In genomic region chr3:141913150-141913811, GRCh38 we compare ENCODE assay signal across 8 cellular contexts. TPM values are rescaled to one million over a fixed set of nuclear protein-coding genes. Genes with fewer than 3 reads are reported as not detected.
DNase-seq lines count a peak whose midpoint lies in the region; ATAC-seq, FAIRE-seq and TF ChIP-seq lines count a peak whose summit lies in the region.

No MANE protein-coding gene starts in this region.

- no peaks in the 10 kb centered on the region for H4K20me1 ChIP-seq in K562 (replicated peaks; ENCODE audit: control insufficient read depth, insufficient read depth, low read length)
- H4K20me1 ChIP-seq in keratinocyte (ENCODE audit: control insufficient read depth, extremely low read depth, insufficient read depth, low read length) = no peaks in the 10 kb centered on the region

- TF ChIP-seq POLR2A in GM12891 (IDR thresholded peaks at IDR 0.05; ENCODE audit: low read depth, low read length) (no peak), K562 (conservative IDR thresholded peaks at IDR 0.05) (no peak)

- TF ChIP-seq RAD21 in K562 (CRISPR knock-in tag; conservative IDR thresholded peaks at IDR 0.05 in 1 of 2, IDR thresholded peaks at IDR 0.05 in 1 of 2) = peak; percentile 51 to 81

- no peak for TF ChIP-seq EP300 in K562 (IDR thresholded peaks at IDR 0.05; ENCODE audit: low read length)

- H3K4me2 ChIP-seq in K562 (ENCODE audit: insufficient read depth, low read length) (no peak overlapping the region), keratinocyte (ENCODE audit: control insufficient read depth, extremely low read depth, insufficient read depth, low read depth, low read length) (no peak overlapping the region)

- peaks cover 88% of the 10 kb centered on the region for H3K36me3 ChIP-seq in K562 (ENCODE audit: control insufficient read depth, insufficient read depth, low read length)
- peaks cover 22 to 56% of the 10 kb centered on the region in 2 experiments for H3K36me3 ChIP-seq in keratinocyte (ENCODE audit: control insufficient read depth in 2 of 2, extremely low read depth in 1 of 2, insufficient read depth in 2 of 2, low read length in 2 of 2)

- DNase-seq in AG04450 (ENCODE audit: low read depth, low spot score) (no peak), GM12891 (ENCODE audit: insufficient read length, low spot score) (no peak), KG1 (lab: John Stamatoyannopoulos, UW) (peak; percentile 39), SK-MEL-5 (ENCODE audit: low read depth, low spot score) (peak; percentile 85), K562 (ENCODE audit: extremely low read depth in 1 of 4, low spot score in 3 of 4) (peak; percentile 50 to 72 (median 54)), keratinocyte (ENCODE audit: low read depth, low spot score) (no peak), cortex of kidney (lab: John Stamatoyannopoulos, UW) (no peak)
- DNase-seq in stimulated activated CD8-positive, alpha-beta memory T cell treated with anti-CD3 and anti-CD28 coated beads, Interleukin-4, amount 100 ng/mL, for 48 hours = peak; percentile 50

- dilution Hi-C loops in keratinocyte (cut with MboI; ENCODE audit: extremely low pct_ligation_motif_present, low sequenced_read_pairs) = no loop called here

- intact Hi-C loops in K562 (cut with micrococcal nuclease) = loop anchor here (1.0 to 10.0 kb wide), 3 partner anchors 36 to 338 kb away; partner anchors contain the start of genes ATP1B3 and RNF7

- H3K9ac ChIP-seq in K562 (ENCODE audit: insufficient read depth in 1 of 2, low read depth in 2 of 2, low read length in 2 of 2) (no peak overlapping the region), keratinocyte (ENCODE audit: control insufficient read depth, extremely low read depth, insufficient read depth, low read length) (no peak overlapping the region)

- H3K27ac ChIP-seq in AG04450 (ENCODE audit: low read depth, low read length) (no peak overlapping the region), K562 (ENCODE audit: extremely low read depth, low read depth, low read length) (no peak overlapping the region), keratinocyte (ENCODE audit: control insufficient read depth, insufficient read depth, low read length) (no peak overlapping the region)

- H3K4me1 ChIP-seq in K562 (replicated peaks in 1 of 2; ENCODE audit: control insufficient read depth in 2 of 2, insufficient read depth in 2 of 2, low read length in 2 of 2) = no peaks in the 10 kb centered on the region
- no peaks in the 10 kb centered on the region for H3K4me1 ChIP-seq in keratinocyte (ENCODE audit: control insufficient read depth, extremely low read depth, insufficient read depth, low read length)

- CTCF ChIA-PET in AG04450 (lab: Charles Lee) (interaction anchor here (0.5 to 3.5 kb wide), 30 partner anchors 11 to 954 kb away, joined by 3 to 41 read pairs (median 4); partner anchors contain the start of genes ATP1B3 and RNF7), K562 (lab: Yijun Ruan, JAX; ENCODE audit: low intra/inter-chr PET ratio) (interaction anchor here (0.6 to 0.8 kb wide), 2 partner anchors 267 to 454 kb away, joined by 3 read pairs; no protein-coding TSS in a partner anchor)

- no peak overlapping the region for H2AFZ ChIP-seq in K562 (ENCODE audit: low read depth, low read length)
- no peak overlapping the region for H2AFZ ChIP-seq in keratinocyte (ENCODE audit: control insufficient read depth, low read length)

- H3K79me2 ChIP-seq in K562 (ENCODE audit: control insufficient read depth, insufficient read depth, low read length) = no peaks in the 10 kb centered on the region
- peaks cover 2% of the 10 kb centered on the region for H3K79me2 ChIP-seq in keratinocyte (ENCODE audit: control insufficient read depth, insufficient read depth, low read length)

- in situ Hi-C loops in SK-MEL-5 (cut with HindIII; ENCODE audit: low pct_unique_long_range_greater_than_20kb, low sequenced_read_pairs) = no loop called here
- in situ Hi-C loops in K562 (cut with MboI) = no loop called here

- H3K9me3 ChIP-seq in AG04450 (ENCODE audit: control insufficient read depth, insufficient read depth, low read length) = no peaks in the 10 kb centered on the region
- H3K9me3 ChIP-seq in K562 (replicated peaks; ENCODE audit: control insufficient read depth, insufficient read depth, low read depth, low read length) = peaks cover 4% of the 10 kb centered on the region; the same call in 1 of the 2 replicates
- H3K9me3 ChIP-seq in keratinocyte (ENCODE audit: control insufficient read depth, low read depth, low read length) = no peaks in the 10 kb centered on the region

- peak; percentile 82 for ATAC-seq in K562

- POLR2A ChIA-PET in AG04450 (lab: Yijun Ruan, JAX) (interaction anchor here (0.7 kb wide), 1 partner anchor 36 kb away, joined by 3 read pairs; no protein-coding TSS in a partner anchor), K562 (lab: Yijun Ruan, JAX) (interaction anchor here (0.6 to 2.1 kb wide), 4 partner anchors 9 to 179 kb away, joined by 3 to 5 read pairs (median 4); no protein-coding TSS in a partner anchor)

- no TSS peak for BruUV-seq in K562 (replicated peaks; lab: Mats Ljungman, UMichigan)

- peak; percentile 70 for TF ChIP-seq CTCF in AG04450 (IDR thresholded peaks at IDR 0.05; ENCODE audit: low read depth, low read length)
- TF ChIP-seq CTCF in K562 (IDR thresholded peaks at IDR 0.05 in 2 of 3, conservative IDR thresholded peaks at IDR 0.05 in 1 of 3; ENCODE audit: insufficient read depth in 2 of 3, low read depth in 1 of 3, low read length in 3 of 3) = peak; percentile 49 to 67 (median 62)
- TF ChIP-seq CTCF in keratinocyte (optimal IDR thresholded peaks at IDR 0.05 in 1 of 3, IDR thresholded peaks at IDR 0.05 in 1 of 3, conservative IDR thresholded peaks at IDR 0.05 in 1 of 3; ENCODE audit: extremely low read depth in 1 of 3, insufficient read depth in 2 of 3, low read length in 3 of 3) = peak; percentile 41 to 68 (median 57)

- H3K27me3 ChIP-seq in AG04450 (ENCODE audit: control insufficient read depth, insufficient read depth, low read length) (no peaks in the 10 kb centered on the region), K562 (ENCODE audit: control insufficient read depth in 2 of 2, insufficient read depth in 2 of 2, low read length in 2 of 2) (no peaks in the 10 kb centered on the region), keratinocyte (ENCODE audit: control insufficient read depth, extremely low read depth, insufficient read depth, low read length) (no peaks in the 10 kb centered on the region)

- 82% methylated on average over 1 of the region's 1 CpG for WGBS in K562 (ENCODE audit: insufficient coverage, low coverage, missing lambda C conversion rate)

- no peak overlapping the region for H3K4me3 ChIP-seq in AG04450 (ENCODE audit: low read depth, low read length)
- H3K4me3 ChIP-seq in K562 = no peak overlapping the region
- no peak overlapping the region for H3K4me3 ChIP-seq in keratinocyte (ENCODE audit: control insufficient read depth in 2 of 3, extremely low read depth in 1 of 3, insufficient read depth in 2 of 3, low read depth in 1 of 3, low read length in 3 of 3)

- no peaks in the 10 kb centered on the region for H3K9me1 ChIP-seq in K562 (ENCODE audit: control insufficient read depth, insufficient read depth, low read length)
- H3K9me1 ChIP-seq in keratinocyte (ENCODE audit: control insufficient read depth, extremely low read depth, insufficient read depth, low read length) = no peaks in the 10 kb centered on the region

- FAIRE-seq in GM12891 (lab: Jason Lieb, UNC) (peak; percentile 86), K562 (lab: Jason Lieb, UNC) (peak; percentile 60), keratinocyte (lab: Jason Lieb, UNC) (peak; percentile 9)

TF ChIP-seq in GM12891, 5 proteins besides CTCF, POLR2A, EP300 and RAD21 (continues in another document):
- no peak for TF ChIP-seq PAX5 (IDR thresholded peaks at IDR 0.05; ENCODE audit: insufficient read depth, low read length, severe bottlenecking)
- TF ChIP-seq POU2F2 (IDR thresholded peaks at IDR 0.05; ENCODE audit: low read depth, low read length) = no peak
- no peak for TF ChIP-seq TAF1 (IDR thresholded peaks at IDR 0.05; ENCODE audit: low read depth, low read length)

TF ChIP-seq in K562, 482 proteins besides CTCF, POLR2A, EP300 and RAD21 (continues in another document):
- TF ChIP-seq TCF7 (IDR thresholded peaks at IDR 0.05; ENCODE audit: borderline replicate concordance) (no peak), ZNF175 (CRISPR knock-in tag; IDR thresholded peaks at IDR 0.05; ENCODE audit: low read depth) (no peak), ZNF644 (tag; IDR thresholded peaks at IDR 0.05; ENCODE audit: low read depth) (no peak)

RNA-seq across cellular contexts. Expression of gene ATP1B3, which starts 36.8 kb away (rescaled TPM):
- polyA plus RNA-seq in AG04450 (2011; rRNA removed) (139 and 199 TPM in 2 replicates), K562 (2011; rRNA removed) (166 and 168 TPM in 2 replicates), K562 (2014; fragmentation: Illumina TruSeq; extraction: Trizol) (153 and 179 TPM in 2 replicates), K562 (2014; fragmentation: Nextera tagmentation; extraction: Ambion mirVana) (10 to 100 TPM; 81.6 to 95.3 TPM), K562 (2014; rRNA removed) (107 and 123 TPM in 2 replicates), keratinocyte (231 to 345 TPM (median 308 TPM) in 3 replicates)
- 62.8 and 103 TPM in 2 replicates for polyA minus RNA-seq in AG04450 (2011; rRNA and poly(A)+ RNA removed)
- 72.8 TPM for polyA plus RNA-seq in GM12891 (2012; ENCODE audit: low read depth, missing spikeins)
- 80.7 and 81.6 TPM in 2 replicates for total RNA-seq in SK-MEL-5 (2014; rRNA removed; shearing (Covaris generic))
- polyA plus RNA-seq in SK-MEL-5 (2015; cell fraction: cytosol; rRNA removed) = 184 and 218 TPM in 2 replicates
- 72.3 and 88.0 TPM in 2 replicates for polyA plus RNA-seq in SK-MEL-5 (2015; cell fraction: nucleus; rRNA removed)
- total RNA-seq in K562 (2011; cell fraction: chromatin; rRNA removed; ENCODE audit: low replicate concordance) = 155 and 386 TPM in 2 replicates
- total RNA-seq in K562 (2011; cell fraction: nucleolus; rRNA removed) = 130 and 132 TPM in 2 replicates
- total RNA-seq in K562 (2011; cell fraction: nucleoplasm; rRNA removed) = 338 and 395 TPM in 2 replicates
- total RNA-seq in K562 (2014; rRNA removed) (48.3 and 68.9 TPM in 2 replicates), K562 (2014; rRNA removed; fragmentation: Illumina TruSeq; extraction: Trizol) (181 and 192 TPM in 2 replicates), K562 (2015; rRNA removed; fragmentation: Illumina TruSeq; extraction: Trizol) (109 and 113 TPM in 2 replicates), K562 (2021) (201 and 202 TPM in 2 replicates)
- polyA plus RNA-seq in K562 (2011; cell fraction: cytosol; rRNA removed) = 60.8 and 184 TPM in 2 replicates
- 54.2 and 111 TPM in 2 replicates for polyA plus RNA-seq in K562 (2011; cell fraction: nucleus; rRNA removed)
- polyA plus RNA-seq in K562 (2012) = 169 and 188 TPM in 2 replicates
- 226 and 248 TPM in 2 replicates for polyA minus RNA-seq in K562 (2011; rRNA and poly(A)+ RNA removed)
- 62.8 and 80.9 TPM in 2 replicates for polyA minus RNA-seq in K562 (2011; cell fraction: cytosol; rRNA and poly(A)+ RNA removed)
- 22.8 and 33.3 TPM in 2 replicates for polyA minus RNA-seq in K562 (2011; cell fraction: nucleus; rRNA and poly(A)+ RNA removed)
- 171 TPM for polyA plus RNA-seq in keratinocyte (2011; ENCODE audit: low read depth)
- 226 and 445 TPM in 2 replicates for polyA plus RNA-seq in keratinocyte (2011; cell fraction: cytosol; rRNA removed)
- 446 and 608 TPM in 2 replicates for polyA plus RNA-seq in keratinocyte (2011; cell fraction: nucleus; rRNA removed)
- polyA plus RNA-seq in keratinocyte (2012; ENCODE audit: low replicate concordance) = 221 and 278 TPM in 2 replicates
- polyA minus RNA-seq in keratinocyte = 67.4 to 328 TPM (median 134 TPM) in 3 replicates
- polyA minus RNA-seq in keratinocyte (2011; cell fraction: cytosol; rRNA and poly(A)+ RNA removed) = 123 TPM
- 89.8 and 171 TPM in 2 replicates for polyA minus RNA-seq in keratinocyte (2011; cell fraction: nucleus; rRNA and poly(A)+ RNA removed)

Comparison
In these comparisons a context has a peak if more than half of its experiments do, and no peak if none do; other contexts are left out.
1. DNase-seq: peak in KG1 (single experiment), SK-MEL-5 (single experiment), K562 (4 of 4) and stimulated activated CD8-positive, alpha-beta memory T cell treated with anti-CD3 and anti-CD28 coated beads, Interleukin-4, amount 100 ng/mL, for 48 hours (single experiment); none in AG04450 (single experiment), GM12891 (single experiment), keratinocyte (single experiment) and cortex of kidney (single experiment).
2. Peak in every context shown above with its lines, with median percentiles within 50 percentile points of each other: CTCF ChIP-seq.